8 cellular contexts compared by ENCODE assay signal in genomic region chr7:10284001-10284400, GRCh38.
"Had no signal": no experiment of that assay in that cellular context is flagged by ENCODE, and none has a peak within 500 bp of the region (broad histone marks: within the 10 kb centered on the region; RNA-seq: fewer than 3 reads in every experiment).

No MANE protein-coding gene starts in this region.

- H3K9ac ChIP-seq: GM23248 had no signal

- H3K27ac ChIP-seq: GM23248 had no signal

- H3K9me3 ChIP-seq: HAP-1 had no signal

- H3K4me2 ChIP-seq: GM23338 had no signal

- H3K4me3 ChIP-seq: GM23248, GM23338, HAP-1 had no signal

- H3K36me3 ChIP-seq: HAP-1 had no signal

- H2AFZ ChIP-seq: GM23248, GM23338 had no signal

- DNase-seq: GM23248, GOT3, H7, H9, HCEC 1CT, HFFc6 had no signal
